In the genomic region with DNA sequence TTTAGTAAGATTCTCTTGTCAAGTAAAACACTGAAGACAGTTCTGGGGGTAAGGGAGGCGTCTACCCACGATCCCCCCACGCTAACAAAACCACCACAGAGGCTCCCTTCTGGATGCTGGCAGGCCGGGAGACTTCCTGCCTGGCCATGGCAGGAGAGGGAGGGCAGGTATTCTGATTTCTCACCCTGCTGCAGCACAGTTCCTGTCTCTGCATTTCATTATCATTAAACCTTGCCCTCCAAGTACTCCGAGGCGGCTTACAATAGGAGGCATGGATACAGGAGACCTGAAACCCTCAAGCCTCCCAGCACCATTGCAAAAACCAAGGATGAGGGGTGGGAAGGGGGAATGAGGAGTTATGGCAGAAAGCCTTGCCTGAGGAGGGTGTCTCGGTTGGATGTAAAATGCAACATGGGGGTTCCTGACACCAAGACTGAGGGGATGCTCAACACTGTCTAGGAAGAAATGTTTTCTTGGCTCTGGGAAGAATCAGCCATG, we compare ENCODE assay signal across 1 cellular context.
TF ChIP-seq lines count a peak whose summit lies in the region.

No MANE protein-coding gene starts in this region.

TF ChIP-seq in IMR-90, 13 proteins besides CTCF, POLR2A, EP300 and RAD21:
- TF ChIP-seq, protein P1, sequence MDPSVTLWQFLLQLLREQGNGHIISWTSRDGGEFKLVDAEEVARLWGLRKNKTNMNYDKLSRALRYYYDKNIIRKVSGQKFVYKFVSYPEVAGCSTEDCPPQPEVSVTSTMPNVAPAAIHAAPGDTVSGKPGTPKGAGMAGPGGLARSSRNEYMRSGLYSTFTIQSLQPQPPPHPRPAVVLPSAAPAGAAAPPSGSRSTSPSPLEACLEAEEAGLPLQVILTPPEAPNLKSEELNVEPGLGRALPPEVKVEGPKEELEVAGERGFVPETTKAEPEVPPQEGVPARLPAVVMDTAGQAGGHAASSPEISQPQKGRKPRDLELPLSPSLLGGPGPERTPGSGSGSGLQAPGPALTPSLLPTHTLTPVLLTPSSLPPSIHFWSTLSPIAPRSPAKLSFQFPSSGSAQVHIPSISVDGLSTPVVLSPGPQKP (IDR thresholded peaks at IDR 0.05; ENCODE audit: borderline replicate concordance, low read depth, low read length) = no peak
- TF ChIP-seq NFE2L2 (IDR thresholded peaks at IDR 0.05; ENCODE audit: low read depth, low read length) (no peak), SMC3 (IDR thresholded peaks at IDR 0.05; ENCODE audit: low read depth, low read length) (no peak), MXI1 (IDR thresholded peaks at IDR 0.05; ENCODE audit: borderline replicate concordance, low read depth, low read length) (no peak), BHLHE40 (IDR thresholded peaks at IDR 0.05; ENCODE audit: low read depth, low read length) (no peak), CHD1 (IDR thresholded peaks at IDR 0.05; ENCODE audit: low read depth, low read length) (no peak), USF2 (IDR thresholded peaks at IDR 0.05; ENCODE audit: low read depth, low read length) (no peak), RFX5 (IDR thresholded peaks at IDR 0.05; ENCODE audit: low read depth, low read length) (no peak), MAZ (IDR thresholded peaks at IDR 0.05; ENCODE audit: borderline replicate concordance, low read depth, low read length) (no peak), FOS (IDR thresholded peaks at IDR 0.05; ENCODE audit: low read depth, low read length) (no peak), MAFK (IDR thresholded peaks at IDR 0.05; ENCODE audit: low read depth, low read length) (no peak), CEBPB (IDR thresholded peaks at IDR 0.05; ENCODE audit: low read depth, low read length) (no peak), RCOR1 (IDR thresholded peaks at IDR 0.05; ENCODE audit: insufficient replicate concordance, low read length) (no peak)
